12 cellular contexts compared by ENCODE assay signal in the genomic region with DNA sequence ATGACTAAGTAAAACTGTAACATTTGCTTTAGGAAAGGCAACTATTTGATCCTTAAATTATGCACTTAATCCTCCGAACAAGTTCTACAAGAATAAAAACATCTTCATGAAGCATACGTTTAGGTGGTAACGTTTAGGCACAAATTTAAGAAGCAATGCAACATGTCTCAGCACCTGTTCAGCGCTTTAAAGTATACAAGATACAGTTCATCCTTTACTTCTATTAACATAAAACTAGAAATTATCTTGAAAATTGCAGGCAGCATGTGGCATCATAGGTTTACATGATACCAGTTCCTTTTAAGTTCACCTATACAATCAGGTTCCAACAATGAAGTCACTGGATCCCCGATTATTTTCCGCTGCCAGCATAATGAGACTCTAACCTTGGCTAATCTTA. TPM values are rescaled to one million over a fixed set of nuclear protein-coding genes. Genes with fewer than 3 reads are reported as not detected.
DNase-seq lines count a peak whose midpoint lies in the region; ATAC-seq and TF ChIP-seq lines count a peak whose summit lies in the region.
"Had no signal": no experiment of that assay in that cellular context is flagged by ENCODE, and none has a peak within 500 bp of the region (broad histone marks: within the 10 kb centered on the region; RNA-seq: fewer than 3 reads in every experiment).

No MANE protein-coding gene starts in this region.

- no peaks in the 10 kb centered on the region for H3K9me3 Mint-ChIP-seq in activated T-helper 17 cell treated with anti-CD3 and anti-CD28 coated beads, Interleukin-2, amount 50 U/mL, for 72 hours
- H3K9me3 Mint-ChIP-seq: effector memory CD8-positive, alpha-beta T cell had no signal

- peaks cover 0 to 12% of the 10 kb centered on the region in 2 donors for H3K4me1 ChIP-seq in right atrium auricular region

- H3K36me3 Mint-ChIP-seq in activated T-helper 17 cell treated with anti-CD3 and anti-CD28 coated beads, Interleukin-2, amount 50 U/mL, for 72 hours (ENCODE audit: low read depth): peaks cover 12% of the 10 kb centered on the region

- no peaks in the 10 kb centered on the region for H3K36me3 ChIP-seq in right atrium auricular region
- H3K36me3 ChIP-seq: MG63 had no signal

- intact Hi-C loops in Right ventricle myocardium inferior (cut with DNase I): no loop called here

- H3K4me1 Mint-ChIP-seq in activated T-helper 17 cell treated with anti-CD3 and anti-CD28 coated beads, Interleukin-2, amount 50 U/mL, for 72 hours: peaks cover 7% of the 10 kb centered on the region

- DNase-seq in right atrium auricular region (ENCODE audit: low spot score) (no peak), Right ventricle myocardium inferior (ENCODE audit: missing footprints) (no peak), kidney tubule cell (ENCODE audit: low spot score) (peak; percentile 9), RKO (ENCODE audit: low spot score) (no peak)
- DNase-seq: activated CD4-positive, alpha-beta T cell treated with anti-CD3 and anti-CD28 coated beads for 1 hour; effector memory CD8-positive, alpha-beta T cell; HCEC 1CT; MG63 had no signal

- H3K4me3 Mint-ChIP-seq in activated T-helper 17 cell treated with anti-CD3 and anti-CD28 coated beads, Interleukin-2, amount 50 U/mL, for 72 hours: peak overlapping the region; percentile 85

- H3K27ac Mint-ChIP-seq in activated T-helper 17 cell treated with anti-CD3 and anti-CD28 coated beads, Interleukin-2, amount 50 U/mL, for 72 hours: no peak overlapping the region
- H3K27ac Mint-ChIP-seq: effector memory CD8-positive, alpha-beta T cell had no signal

- no peaks in the 10 kb centered on the region for H3K9me3 ChIP-seq in right atrium auricular region
- H3K9me3 ChIP-seq: MG63 had no signal

- H3K27me3 ChIP-seq in right atrium auricular region: no peaks in the 10 kb centered on the region
- H3K27me3 ChIP-seq: MG63 had no signal

- ATAC-seq in Right ventricle myocardium inferior (no peak), GM19324 (IDR thresholded peaks at IDR 0.05; ENCODE audit: low FRiP score, unreplicated experiment) (no peak), HG03439 (IDR thresholded peaks at IDR 0.05; ENCODE audit: unreplicated experiment) (no peak), HG02852 (IDR thresholded peaks at IDR 0.05; ENCODE audit: unreplicated experiment) (no peak)
- ATAC-seq in activated T-helper 17 cell treated with anti-CD3 and anti-CD28 coated beads, Interleukin-2, amount 50 U/mL, for 72 hours (replicated peaks): no peak
- ATAC-seq: effector memory CD8-positive, alpha-beta T cell had no signal

- H3K27me3 Mint-ChIP-seq in activated T-helper 17 cell treated with anti-CD3 and anti-CD28 coated beads, Interleukin-2, amount 50 U/mL, for 72 hours: no peaks in the 10 kb centered on the region
- H3K27me3 Mint-ChIP-seq: effector memory CD8-positive, alpha-beta T cell had no signal

- no peak for TF ChIP-seq CTCF in right atrium auricular region (IDR thresholded peaks at IDR 0.05)

- H3K27ac ChIP-seq in right atrium auricular region: peak overlapping the region in 1 of 2 donors; percentile 90

- peak overlapping the region; percentile 82 to 95 for H3K4me3 ChIP-seq in right atrium auricular region

RNA-seq across cellular contexts. Expression of a gene that starts 1.5 kb away (rescaled TPM):
- total RNA-seq in right atrium auricular region (10 to 100 TPM; 52.1 to 56.4 TPM), Right ventricle myocardium inferior (64.8 TPM)
- 10 to 100 TPM; 17.8 to 27.5 TPM for total RNA-seq in activated T-helper 17 cell treated with anti-CD3 and anti-CD28 coated beads, Interleukin-2, amount 50 U/mL, for 72 hours

RNA-seq across cellular contexts. Expression of a gene that starts 25.1 kb away (rescaled TPM):
- total RNA-seq in right atrium auricular region (10 to 100 TPM in 1 of 2 donors, 1 to 10 TPM in 1; 8.6 to 18.2 TPM), Right ventricle myocardium inferior (8.9 TPM)
- 10 to 100 TPM; 21.6 to 30.0 TPM for total RNA-seq in activated T-helper 17 cell treated with anti-CD3 and anti-CD28 coated beads, Interleukin-2, amount 50 U/mL, for 72 hours
